1 cellular context compared by ENCODE assay signal in the genomic region with DNA sequence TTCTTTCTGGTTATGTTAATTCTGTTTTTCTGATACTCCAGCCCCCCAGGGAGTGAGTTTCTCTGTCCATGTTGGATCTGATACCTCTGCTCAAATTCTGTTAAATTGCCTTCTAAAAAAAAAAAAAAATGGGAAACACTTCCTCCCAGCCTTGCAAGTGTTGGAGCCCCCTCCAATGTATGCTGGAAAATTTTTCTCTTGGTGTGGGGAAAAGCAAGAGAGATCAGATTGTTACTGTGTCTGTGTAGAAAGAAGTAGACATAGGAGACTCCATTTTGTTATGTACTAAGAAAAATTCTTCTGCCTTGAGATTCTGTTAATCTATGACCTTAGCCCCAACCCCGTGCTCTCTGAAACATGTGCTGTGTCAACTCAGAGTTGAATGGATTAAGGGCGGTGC.
TF ChIP-seq lines count a peak whose summit lies in the region.
"Not testable (repeated sequence)": the region's sequence is repeated elsewhere in the genome, so short reads cannot be mapped to it uniquely, and the experiment has no call there.

No MANE protein-coding gene starts in this region.

TF ChIP-seq in K562, 482 proteins besides CTCF, POLR2A, EP300 and RAD21:
- TF ChIP-seq, protein P1, sequence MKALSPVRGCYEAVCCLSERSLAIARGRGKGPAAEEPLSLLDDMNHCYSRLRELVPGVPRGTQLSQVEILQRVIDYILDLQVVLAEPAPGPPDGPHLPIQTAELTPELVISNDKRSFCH (CRISPR knock-in tag; IDR thresholded peaks at IDR 0.05) = not testable (repeated sequence)
- TF ChIP-seq, protein P1 (tag; IDR thresholded peaks at IDR 0.05) = peak; percentile 90
- TF ChIP-seq, protein P2, sequence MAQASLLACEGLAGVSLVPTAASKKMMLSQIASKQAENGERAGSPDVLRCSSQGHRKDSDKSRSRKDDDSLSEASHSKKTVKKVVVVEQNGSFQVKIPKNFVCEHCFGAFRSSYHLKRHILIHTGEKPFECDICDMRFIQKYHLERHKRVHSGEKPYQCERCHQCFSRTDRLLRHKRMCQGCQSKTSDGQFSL (CRISPR knock-in tag; IDR thresholded peaks at IDR 0.05) = not testable (repeated sequence)
- TF ChIP-seq, protein P2 (tag; IDR thresholded peaks at IDR 0.05) = 0 out of 4 replicates have a peak, but pooled peaks of 1 of the 2 experiments have one; percentile 32
- TF ChIP-seq, protein P3, sequence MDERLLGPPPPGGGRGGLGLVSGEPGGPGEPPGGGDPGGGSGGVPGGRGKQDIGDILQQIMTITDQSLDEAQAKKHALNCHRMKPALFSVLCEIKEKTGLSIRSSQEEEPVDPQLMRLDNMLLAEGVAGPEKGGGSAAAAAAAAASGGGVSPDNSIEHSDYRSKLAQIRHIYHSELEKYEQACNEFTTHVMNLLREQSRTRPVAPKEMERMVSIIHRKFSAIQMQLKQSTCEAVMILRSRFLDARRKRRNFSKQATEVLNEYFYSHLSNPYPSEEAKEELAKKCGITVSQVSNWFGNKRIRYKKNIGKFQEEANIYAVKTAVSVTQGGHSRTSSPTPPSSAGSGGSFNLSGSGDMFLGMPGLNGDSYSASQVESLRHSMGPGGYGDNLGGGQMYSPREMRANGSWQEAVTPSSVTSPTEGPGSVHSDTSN (CRISPR knock-in tag; IDR thresholded peaks at IDR 0.05; ENCODE audit: low read depth) = not testable (repeated sequence)
- TF ChIP-seq, protein P3 (tag; conservative IDR thresholded peaks at IDR 0.05; ENCODE audit: low read depth) = 0 out of 2 replicates have a peak, but pooled peaks have one; percentile 12
- TF ChIP-seq IFI16 (CRISPR knock-in tag; IDR thresholded peaks at IDR 0.05) (0 out of 2 replicates have a peak, but pooled peaks have one; percentile 31), HSF4 (CRISPR knock-in tag; IDR thresholded peaks at IDR 0.05; ENCODE audit: borderline replicate concordance) (peak; percentile 78; the same call in 1 of the 2 replicates), PTTG1 (tag; IDR thresholded peaks at IDR 0.05; ENCODE audit: low read depth) (peak; percentile 77), CXXC5 (CRISPR knock-in tag; IDR thresholded peaks at IDR 0.05) (peak; percentile 63; the same call in 1 of the 2 replicates), GTF2A2 (tag; IDR thresholded peaks at IDR 0.05) (peak; percentile 68), NR2C1 (tag; IDR thresholded peaks at IDR 0.05) (peak; percentile 63), ZNF583 (CRISPR knock-in tag; IDR thresholded peaks at IDR 0.05) (0 out of 2 replicates have a peak, but pooled peaks have one; percentile 38), NFE2L1 (tag; IDR thresholded peaks at IDR 0.05; ENCODE audit: borderline replicate concordance, low read depth) (0 out of 2 replicates have a peak, but pooled peaks have one; percentile 21), SMAD4 (CRISPR knock-in tag; conservative IDR thresholded peaks at IDR 0.05) (peak; percentile 89), MYC (CRISPR knock-in tag; IDR thresholded peaks at IDR 0.05; ENCODE audit: borderline replicate concordance, low read depth) (0 out of 2 replicates have a peak, but pooled peaks have one; percentile 34), DMBX1 (CRISPR knock-in tag; IDR thresholded peaks at IDR 0.05; ENCODE audit: borderline replicate concordance) (peak; percentile 96), DDX20 (tag; IDR thresholded peaks at IDR 0.05; ENCODE audit: low read depth) (peak; percentile 77), TAF7 (tag; IDR thresholded peaks at IDR 0.05) (peak; percentile 33; the same call in 1 of the 2 replicates), ZNF668 (CRISPR knock-in tag; IDR thresholded peaks at IDR 0.05) (0 out of 2 replicates have a peak, but pooled peaks have one; percentile 57), PTRF (tag; IDR thresholded peaks at IDR 0.05) (peak; percentile 83), BCL6 (CRISPR knock-in tag; IDR thresholded peaks at IDR 0.05) (0 out of 2 replicates have a peak, but pooled peaks have one; percentile 20), MECOM (CRISPR knock-in tag; IDR thresholded peaks at IDR 0.05) (peak; percentile 78), NR4A1 (tag; IDR thresholded peaks at IDR 0.05) (peak; percentile 87)
- TF ChIP-seq, protein P4, sequence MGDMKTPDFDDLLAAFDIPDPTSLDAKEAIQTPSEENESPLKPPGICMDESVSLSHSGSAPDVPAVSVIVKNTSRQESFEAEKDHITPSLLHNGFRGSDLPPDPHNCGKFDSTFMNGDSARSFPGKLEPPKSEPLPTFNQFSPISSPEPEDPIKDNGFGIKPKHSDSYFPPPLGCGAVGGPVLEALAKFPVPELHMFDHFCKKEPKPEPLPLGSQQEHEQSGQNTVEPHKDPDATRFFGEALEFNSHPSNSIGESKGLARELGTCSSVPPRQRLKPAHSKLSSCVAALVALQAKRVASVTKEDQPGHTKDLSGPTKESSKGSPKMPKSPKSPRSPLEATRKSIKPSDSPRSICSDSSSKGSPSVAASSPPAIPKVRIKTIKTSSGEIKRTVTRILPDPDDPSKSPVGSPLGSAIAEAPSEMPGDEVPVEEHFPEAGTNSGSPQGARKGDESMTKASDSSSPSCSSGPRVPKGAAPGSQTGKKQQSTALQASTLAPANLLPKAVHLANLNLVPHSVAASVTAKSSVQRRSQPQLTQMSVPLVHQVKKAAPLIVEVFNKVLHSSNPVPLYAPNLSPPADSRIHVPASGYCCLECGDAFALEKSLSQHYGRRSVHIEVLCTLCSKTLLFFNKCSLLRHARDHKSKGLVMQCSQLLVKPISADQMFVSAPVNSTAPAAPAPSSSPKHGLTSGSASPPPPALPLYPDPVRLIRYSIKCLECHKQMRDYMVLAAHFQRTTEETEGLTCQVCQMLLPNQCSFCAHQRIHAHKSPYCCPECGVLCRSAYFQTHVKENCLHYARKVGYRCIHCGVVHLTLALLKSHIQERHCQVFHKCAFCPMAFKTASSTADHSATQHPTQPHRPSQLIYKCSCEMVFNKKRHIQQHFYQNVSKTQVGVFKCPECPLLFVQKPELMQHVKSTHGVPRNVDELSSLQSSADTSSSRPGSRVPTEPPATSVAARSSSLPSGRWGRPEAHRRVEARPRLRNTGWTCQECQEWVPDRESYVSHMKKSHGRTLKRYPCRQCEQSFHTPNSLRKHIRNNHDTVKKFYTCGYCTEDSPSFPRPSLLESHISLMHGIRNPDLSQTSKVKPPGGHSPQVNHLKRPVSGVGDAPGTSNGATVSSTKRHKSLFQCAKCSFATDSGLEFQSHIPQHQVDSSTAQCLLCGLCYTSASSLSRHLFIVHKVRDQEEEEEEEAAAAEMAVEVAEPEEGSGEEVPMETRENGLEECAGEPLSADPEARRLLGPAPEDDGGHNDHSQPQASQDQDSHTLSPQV (IDR thresholded peaks at IDR 0.05) = peak; percentile 96
- TF ChIP-seq NR2C1 (IDR thresholded peaks at IDR 0.05); MYC (IDR thresholded peaks at IDR 0.05; ENCODE audit: low read depth, low read length); NR4A1 (CRISPR knock-in tag; IDR thresholded peaks at IDR 0.05): not testable (repeated sequence)
- TF ChIP-seq, protein P5, sequence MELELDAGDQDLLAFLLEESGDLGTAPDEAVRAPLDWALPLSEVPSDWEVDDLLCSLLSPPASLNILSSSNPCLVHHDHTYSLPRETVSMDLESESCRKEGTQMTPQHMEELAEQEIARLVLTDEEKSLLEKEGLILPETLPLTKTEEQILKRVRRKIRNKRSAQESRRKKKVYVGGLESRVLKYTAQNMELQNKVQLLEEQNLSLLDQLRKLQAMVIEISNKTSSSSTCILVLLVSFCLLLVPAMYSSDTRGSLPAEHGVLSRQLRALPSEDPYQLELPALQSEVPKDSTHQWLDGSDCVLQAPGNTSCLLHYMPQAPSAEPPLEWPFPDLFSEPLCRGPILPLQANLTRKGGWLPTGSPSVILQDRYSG (tag; conservative IDR thresholded peaks at IDR 0.05; ENCODE audit: low read depth) = peak; percentile 87
- TF ChIP-seq, protein P6, sequence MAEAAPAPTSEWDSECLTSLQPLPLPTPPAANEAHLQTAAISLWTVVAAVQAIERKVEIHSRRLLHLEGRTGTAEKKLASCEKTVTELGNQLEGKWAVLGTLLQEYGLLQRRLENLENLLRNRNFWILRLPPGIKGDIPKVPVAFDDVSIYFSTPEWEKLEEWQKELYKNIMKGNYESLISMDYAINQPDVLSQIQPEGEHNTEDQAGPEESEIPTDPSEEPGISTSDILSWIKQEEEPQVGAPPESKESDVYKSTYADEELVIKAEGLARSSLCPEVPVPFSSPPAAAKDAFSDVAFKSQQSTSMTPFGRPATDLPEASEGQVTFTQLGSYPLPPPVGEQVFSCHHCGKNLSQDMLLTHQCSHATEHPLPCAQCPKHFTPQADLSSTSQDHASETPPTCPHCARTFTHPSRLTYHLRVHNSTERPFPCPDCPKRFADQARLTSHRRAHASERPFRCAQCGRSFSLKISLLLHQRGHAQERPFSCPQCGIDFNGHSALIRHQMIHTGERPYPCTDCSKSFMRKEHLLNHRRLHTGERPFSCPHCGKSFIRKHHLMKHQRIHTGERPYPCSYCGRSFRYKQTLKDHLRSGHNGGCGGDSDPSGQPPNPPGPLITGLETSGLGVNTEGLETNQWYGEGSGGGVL (CRISPR knock-in tag; IDR thresholded peaks at IDR 0.05) = peak; percentile 49; the same call in 1 of the 2 replicates
- TF ChIP-seq, protein P7, sequence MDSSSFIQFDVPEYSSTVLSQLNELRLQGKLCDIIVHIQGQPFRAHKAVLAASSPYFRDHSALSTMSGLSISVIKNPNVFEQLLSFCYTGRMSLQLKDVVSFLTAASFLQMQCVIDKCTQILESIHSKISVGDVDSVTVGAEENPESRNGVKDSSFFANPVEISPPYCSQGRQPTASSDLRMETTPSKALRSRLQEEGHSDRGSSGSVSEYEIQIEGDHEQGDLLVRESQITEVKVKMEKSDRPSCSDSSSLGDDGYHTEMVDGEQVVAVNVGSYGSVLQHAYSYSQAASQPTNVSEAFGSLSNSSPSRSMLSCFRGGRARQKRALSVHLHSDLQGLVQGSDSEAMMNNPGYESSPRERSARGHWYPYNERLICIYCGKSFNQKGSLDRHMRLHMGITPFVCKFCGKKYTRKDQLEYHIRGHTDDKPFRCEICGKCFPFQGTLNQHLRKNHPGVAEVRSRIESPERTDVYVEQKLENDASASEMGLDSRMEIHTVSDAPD (CRISPR knock-in tag; IDR thresholded peaks at IDR 0.05) = peak; percentile 72; the same call in 1 of the 2 replicates
